Comparison of ENCODE assay signal across 8 cellular contexts in the genomic region with DNA sequence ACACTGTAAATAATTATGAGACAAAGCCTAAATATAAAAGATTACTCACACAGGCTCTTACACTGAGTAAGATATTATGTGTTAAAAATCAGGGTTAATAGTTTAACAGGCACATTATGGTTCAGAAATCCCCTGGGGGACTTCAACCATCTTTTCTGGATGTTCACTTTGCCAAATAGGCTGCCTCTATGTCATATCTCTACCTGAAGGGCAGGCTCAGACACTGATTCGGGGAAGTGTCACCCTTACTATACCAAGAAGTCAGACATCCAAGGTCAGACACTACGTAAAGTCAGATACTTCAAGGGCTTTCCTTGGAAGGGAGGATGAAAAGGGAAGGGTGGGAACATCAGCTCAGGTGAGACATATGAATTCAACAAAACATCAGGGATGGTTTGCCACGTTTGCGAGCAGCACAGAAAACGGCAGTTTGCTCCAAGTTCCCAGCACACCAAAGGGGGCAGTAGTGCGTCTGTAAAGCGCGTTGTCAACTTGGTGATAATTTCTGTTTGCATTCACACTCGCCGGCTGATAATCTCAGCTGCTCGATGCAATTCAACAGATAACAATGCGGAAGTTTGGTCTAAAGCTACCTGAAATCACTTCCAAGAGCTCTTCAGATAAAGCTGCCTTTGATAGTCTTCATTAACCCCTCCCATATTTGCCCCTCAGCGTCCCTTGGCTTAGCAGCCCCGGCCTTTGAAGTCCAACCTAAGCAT. TPM values are rescaled to one million over a fixed set of nuclear protein-coding genes. Genes with fewer than 3 reads are reported as not detected.
DNase-seq lines count a peak whose midpoint lies in the region; ATAC-seq and TF ChIP-seq lines count a peak whose summit lies in the region.

No MANE protein-coding gene starts in this region.

- H3K9me3 ChIP-seq in Peyer's patch (no peaks in the 10 kb centered on the region), neural cell (ENCODE audit: low read length) (no peaks in the 10 kb centered on the region), stomach smooth muscle (ENCODE audit: control insufficient read depth in 2 of 2, low read length in 2 of 2) (no peaks in the 10 kb centered on the region)

- H3F3A ChIP-seq in neural cell (ENCODE audit: insufficient read depth, low read length, poor library complexity, severe bottlenecking), result no peaks in the 10 kb centered on the region

- no peaks in the 10 kb centered on the region for H3K27me3 ChIP-seq in Peyer's patch
- no peaks in the 10 kb centered on the region for H3K27me3 ChIP-seq in neural cell (ENCODE audit: insufficient read depth, low read depth, low read length)
- H3K27me3 ChIP-seq in stomach smooth muscle (ENCODE audit: control insufficient read depth in 1 of 2, insufficient read depth in 2 of 2, low read length in 2 of 2), result no peaks in the 10 kb centered on the region

- peak; percentile 63 to 85 (median 81) for TF ChIP-seq CTCF in Peyer's patch (IDR thresholded peaks at IDR 0.05)
- peak; percentile 81 for TF ChIP-seq CTCF in foreskin fibroblast (IDR thresholded peaks at IDR 0.05; ENCODE audit: low read depth, low read length)
- peak; percentile 35 for TF ChIP-seq CTCF in neural cell (IDR thresholded peaks at IDR 0.05; ENCODE audit: poor library complexity, severe bottlenecking)

- intact Hi-C loops in activated T-helper 2 cell treated with anti-CD3 and anti-CD28 coated beads, Interferon-gamma antibody, Interleukin-2, Interleukin-4, amounts not matched to agents 10 μg/mL and 5 μg/mL and 100 μg/mL, durations not matched to agents 14 hours and 24 hours and 36 hours (cut with micrococcal nuclease), result loop anchor here (1.0 to 2.0 kb wide), 6 partner anchors 9 to 154 kb away; a partner anchor contains a TSS

- H2AFZ ChIP-seq in neural cell (ENCODE audit: low read depth, low read length), result no peak overlapping the region

- H3K4me3 Mint-ChIP-seq in IgD-negative memory B cell, result peak overlapping the region; percentile 94 to 99 (median 96)
- peak overlapping the region; percentile 83 for H3K4me3 Mint-ChIP-seq in activated T-helper 2 cell treated with anti-CD3 and anti-CD28 coated beads, Interferon-gamma antibody, Interleukin-2, Interleukin-4, amounts not matched to agents 10 μg/mL and 5 μg/mL and 100 μg/mL, durations not matched to agents 14 hours and 24 hours and 36 hours (ENCODE audit: low read depth)

- no peak for TF ChIP-seq EP300 in neural cell (conservative IDR thresholded peaks at IDR 0.05; ENCODE audit: poor library complexity, severe bottlenecking)

- H4K20me1 ChIP-seq in neural cell (ENCODE audit: insufficient read depth), result no peaks in the 10 kb centered on the region

- TF ChIP-seq RAD21 in neural cell (conservative IDR thresholded peaks at IDR 0.05), result no peak

- ATAC-seq in GM21619 (IDR thresholded peaks at IDR 0.05; ENCODE audit: unreplicated experiment), result peak; percentile 42

- H3K27ac ChIP-seq in Peyer's patch (peak overlapping the region; percentile 81 to 87 (median 82)), neural cell (ENCODE audit: low read length) (no peak overlapping the region), stomach smooth muscle (ENCODE audit: low read length) (peak overlapping the region; percentile 91)

- H3K4me1 ChIP-seq in Peyer's patch (peaks cover 0 to 10% (median 3%) of the 10 kb centered on the region in 4 donors), stomach smooth muscle (ENCODE audit: control insufficient read depth, insufficient read depth, low read length) (peaks cover 13% of the 10 kb centered on the region)

- no peaks in the 10 kb centered on the region for H3K36me3 Mint-ChIP-seq in IgD-negative memory B cell
- no peaks in the 10 kb centered on the region for H3K36me3 Mint-ChIP-seq in activated T-helper 2 cell treated with anti-CD3 and anti-CD28 coated beads, Interferon-gamma antibody, Interleukin-2, Interleukin-4, amounts not matched to agents 10 μg/mL and 5 μg/mL and 100 μg/mL, durations not matched to agents 14 hours and 24 hours and 36 hours (ENCODE audit: low read depth)

- TF ChIP-seq POLR2A in Peyer's patch (IDR thresholded peaks at IDR 0.05), result peak in 1 of 2 donors; percentile 7

- H3K4me3 ChIP-seq in Peyer's patch (peak overlapping the region; percentile 41 to 61 (median 54)), foreskin fibroblast (ENCODE audit: low read depth in 1 of 2, low read length in 2 of 2) (peak overlapping the region; percentile 60 to 61), neural cell (ENCODE audit: low read length) (no peak overlapping the region), stomach smooth muscle (ENCODE audit: low read length in 2 of 2) (peak overlapping the region; percentile 93 to 96)

- H3K4me1 Mint-ChIP-seq in IgD-negative memory B cell, result peaks cover 7 to 26% (median 19%) of the 10 kb centered on the region in 3 donors
- H3K4me1 Mint-ChIP-seq in activated T-helper 2 cell treated with anti-CD3 and anti-CD28 coated beads, Interferon-gamma antibody, Interleukin-2, Interleukin-4, amounts not matched to agents 10 μg/mL and 5 μg/mL and 100 μg/mL, durations not matched to agents 14 hours and 24 hours and 36 hours (ENCODE audit: low read depth), result peaks cover 30% of the 10 kb centered on the region

- H3K27ac Mint-ChIP-seq in IgD-negative memory B cell, result peak overlapping the region; percentile 94 to 99 (median 99)
- peak overlapping the region; percentile 96 for H3K27ac Mint-ChIP-seq in activated T-helper 2 cell treated with anti-CD3 and anti-CD28 coated beads, Interferon-gamma antibody, Interleukin-2, Interleukin-4, amounts not matched to agents 10 μg/mL and 5 μg/mL and 100 μg/mL, durations not matched to agents 14 hours and 24 hours and 36 hours

- H3K9ac ChIP-seq in neural cell (ENCODE audit: low read length), result no peak overlapping the region
- H3K9ac ChIP-seq in stomach smooth muscle (ENCODE audit: low read length in 2 of 2), result peak overlapping the region; percentile 64 to 88

- no peaks in the 10 kb centered on the region for H3K9me2 ChIP-seq in neural cell (ENCODE audit: insufficient read depth, low read length)

- no peak overlapping the region for H3K4me2 ChIP-seq in neural cell (ENCODE audit: low read length)

- H3K27me3 Mint-ChIP-seq in IgD-negative memory B cell, result no peaks in the 10 kb centered on the region
- peaks cover 8% of the 10 kb centered on the region for H3K27me3 Mint-ChIP-seq in activated T-helper 2 cell treated with anti-CD3 and anti-CD28 coated beads, Interferon-gamma antibody, Interleukin-2, Interleukin-4, amounts not matched to agents 10 μg/mL and 5 μg/mL and 100 μg/mL, durations not matched to agents 14 hours and 24 hours and 36 hours (ENCODE audit: low read depth)

- DNase-seq in DMS79 treated with DMSO at 0.1 percent for 48 hours (lab: John Stamatoyannopoulos, UW) (peak; percentile 74), Peyer's patch (peak; percentile 72 to 94 (median 86)), foreskin fibroblast (peak; percentile 71 to 89)
- peak; percentile 77 for DNase-seq in activated T-helper 2 cell treated with anti-CD3 and anti-CD28 coated beads, Interferon-gamma antibody, Interleukin-2, Interleukin-4, amounts not matched to agents 10 μg/mL and 5 μg/mL and 100 μg/mL, durations not matched to agents 14 hours and 24 hours and 36 hours (ENCODE audit: low spot score)

- no peaks in the 10 kb centered on the region for H3K9me3 Mint-ChIP-seq in IgD-negative memory B cell
- no peaks in the 10 kb centered on the region for H3K9me3 Mint-ChIP-seq in activated T-helper 2 cell treated with anti-CD3 and anti-CD28 coated beads, Interferon-gamma antibody, Interleukin-2, Interleukin-4, amounts not matched to agents 10 μg/mL and 5 μg/mL and 100 μg/mL, durations not matched to agents 14 hours and 24 hours and 36 hours

- H3K79me2 ChIP-seq in neural cell (replicated peaks; ENCODE audit: insufficient read depth, low read length), result no peaks in the 10 kb centered on the region

- H3K36me3 ChIP-seq in Peyer's patch (no peaks in the 10 kb centered on the region), neural cell (ENCODE audit: insufficient read depth, low read length) (no peaks in the 10 kb centered on the region), stomach smooth muscle (ENCODE audit: control insufficient read depth in 2 of 2, insufficient read depth in 2 of 2, low read length in 2 of 2) (no peaks in the 10 kb centered on the region)

TF ChIP-seq in neural cell, 6 proteins besides CTCF, POLR2A, EP300 and RAD21:
- TF ChIP-seq, protein P1, sequence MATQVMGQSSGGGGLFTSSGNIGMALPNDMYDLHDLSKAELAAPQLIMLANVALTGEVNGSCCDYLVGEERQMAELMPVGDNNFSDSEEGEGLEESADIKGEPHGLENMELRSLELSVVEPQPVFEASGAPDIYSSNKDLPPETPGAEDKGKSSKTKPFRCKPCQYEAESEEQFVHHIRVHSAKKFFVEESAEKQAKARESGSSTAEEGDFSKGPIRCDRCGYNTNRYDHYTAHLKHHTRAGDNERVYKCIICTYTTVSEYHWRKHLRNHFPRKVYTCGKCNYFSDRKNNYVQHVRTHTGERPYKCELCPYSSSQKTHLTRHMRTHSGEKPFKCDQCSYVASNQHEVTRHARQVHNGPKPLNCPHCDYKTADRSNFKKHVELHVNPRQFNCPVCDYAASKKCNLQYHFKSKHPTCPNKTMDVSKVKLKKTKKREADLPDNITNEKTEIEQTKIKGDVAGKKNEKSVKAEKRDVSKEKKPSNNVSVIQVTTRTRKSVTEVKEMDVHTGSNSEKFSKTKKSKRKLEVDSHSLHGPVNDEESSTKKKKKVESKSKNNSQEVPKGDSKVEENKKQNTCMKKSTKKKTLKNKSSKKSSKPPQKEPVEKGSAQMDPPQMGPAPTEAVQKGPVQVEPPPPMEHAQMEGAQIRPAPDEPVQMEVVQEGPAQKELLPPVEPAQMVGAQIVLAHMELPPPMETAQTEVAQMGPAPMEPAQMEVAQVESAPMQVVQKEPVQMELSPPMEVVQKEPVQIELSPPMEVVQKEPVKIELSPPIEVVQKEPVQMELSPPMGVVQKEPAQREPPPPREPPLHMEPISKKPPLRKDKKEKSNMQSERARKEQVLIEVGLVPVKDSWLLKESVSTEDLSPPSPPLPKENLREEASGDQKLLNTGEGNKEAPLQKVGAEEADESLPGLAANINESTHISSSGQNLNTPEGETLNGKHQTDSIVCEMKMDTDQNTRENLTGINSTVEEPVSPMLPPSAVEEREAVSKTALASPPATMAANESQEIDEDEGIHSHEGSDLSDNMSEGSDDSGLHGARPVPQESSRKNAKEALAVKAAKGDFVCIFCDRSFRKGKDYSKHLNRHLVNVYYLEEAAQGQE (IDR thresholded peaks at IDR 0.05; ENCODE audit: borderline replicate concordance), result no peak
- TF ChIP-seq MXI1 (conservative IDR thresholded peaks at IDR 0.05; ENCODE audit: poor library complexity, severe bottlenecking) (no peak), SMC3 (conservative IDR thresholded peaks at IDR 0.05; ENCODE audit: poor library complexity) (no peak), TAF1 (IDR thresholded peaks at IDR 0.05; ENCODE audit: low read depth) (no peak)
TF ChIP-seq in neural cell: peak in this region for 0.

RNA-seq across cellular contexts. Expression of a gene that starts 0.9 kb away (rescaled TPM):
- 82.4 TPM for polyA plus RNA-seq in IgD-negative memory B cell
- total RNA-seq in Peyer's patch, result 10 to 100 TPM in 3 of 4 donors, 1 to 10 TPM in 1; 1.9 to 66.8 (median 12.3) TPM
- total RNA-seq in activated T-helper 2 cell treated with anti-CD3 and anti-CD28 coated beads, Interferon-gamma antibody, Interleukin-2, Interleukin-4, amounts not matched to agents 10 μg/mL and 5 μg/mL and 100 μg/mL, durations not matched to agents 14 hours and 24 hours and 36 hours, result 1.5 and 2.5 TPM in 2 replicates
- polyA plus RNA-seq in neural cell, result 20.2 and 25.3 TPM in 2 replicates
- polyA minus RNA-seq in neural cell, result 19.0 and 27.1 TPM in 2 replicates
